Comparison of ENCODE assay signal across 7 cellular contexts in genomic region chr11:62909107-62909894, GRCh38. TPM values are rescaled to one million over a fixed set of nuclear protein-coding genes. Genes with fewer than 3 reads are reported as not detected.
DNase-seq lines count a peak whose midpoint lies in the region; ATAC-seq, FAIRE-seq and TF ChIP-seq lines count a peak whose summit lies in the region.

No MANE protein-coding gene starts in this region.

- TF ChIP-seq CTCF in LNCaP clone FGC (IDR thresholded peaks at IDR 0.05; ENCODE audit: control insufficient read depth, extremely low read depth, insufficient read depth) = peak; percentile 73
- TF ChIP-seq CTCF in ascending aorta (IDR thresholded peaks at IDR 0.05) = peak in 2 of 3 experiments; percentile 23 to 31
- peak; percentile 71 for TF ChIP-seq CTCF in hepatocyte (IDR thresholded peaks at IDR 0.05; ENCODE audit: poor library complexity)

- no peaks in the 10 kb centered on the region for H3K79me2 ChIP-seq in hepatocyte

- H3K27ac ChIP-seq in ascending aorta = peak overlapping the region in 1 of 2 donors; percentile 30
- no peak overlapping the region for H3K27ac ChIP-seq in hepatocyte
- peak overlapping the region in 1 of 2 donors; percentile 41 for H3K27ac ChIP-seq in small intestine (ENCODE audit: low read depth in 1 of 2, low read length in 1 of 2)

- DNase-seq in ELF-1 (ENCODE audit: low read depth, low spot score) = peak; percentile 99
- DNase-seq in LNCaP clone FGC (ENCODE audit: low read depth) = peak; percentile 100
- DNase-seq in ascending aorta (ENCODE audit: low spot score in 2 of 2) = peak in 1 of 2 donors; percentile 72
- peak; percentile 87 for DNase-seq in hepatocyte (ENCODE audit: low spot score)
- DNase-seq in small intestine = peak; percentile 77
- DNase-seq in cortex of kidney (lab: John Stamatoyannopoulos, UW) = no peak

- FAIRE-seq in small intestine (lab: Jason Lieb, UNC) = no peak

- peak overlapping the region; percentile 48 for H2AFZ ChIP-seq in hepatocyte

- no peaks in the 10 kb centered on the region for H3K36me3 ChIP-seq in ascending aorta
- H3K36me3 ChIP-seq in hepatocyte (replicated peaks; ENCODE audit: insufficient read depth, low read depth) = no peaks in the 10 kb centered on the region
- H3K36me3 ChIP-seq in small intestine (ENCODE audit: control insufficient read depth in 2 of 2, insufficient read depth in 2 of 2, low read length in 2 of 2) = no peaks in the 10 kb centered on the region

- no peak for ATAC-seq in HG03460 (IDR thresholded peaks at IDR 0.05; ENCODE audit: unreplicated experiment)

- 54% methylated on average over 24 of the region's 24 CpGs for WGBS in hepatocyte (ENCODE audit: low lambda C conversion rate, missing lambda C conversion rate)
- WGBS in small intestine, 3 donors = 55% methylated on average over 24 of the region's 24 CpGs

- H3K27me3 ChIP-seq in ascending aorta (no peaks in the 10 kb centered on the region), hepatocyte (no peaks in the 10 kb centered on the region), small intestine (ENCODE audit: control insufficient read depth in 2 of 2, insufficient read depth in 2 of 2, low read length in 2 of 2) (no peaks in the 10 kb centered on the region)

- H3K4me2 ChIP-seq in hepatocyte = peak overlapping the region; percentile 3

- intact Hi-C loops in ascending aorta (cut with DNase I) = no loop called here

- no peaks in the 10 kb centered on the region for H3K9me2 ChIP-seq in hepatocyte (replicated peaks; ENCODE audit: insufficient read depth)

- no peaks in the 10 kb centered on the region for H4K20me1 ChIP-seq in hepatocyte (ENCODE audit: insufficient read depth, poor library complexity, severe bottlenecking)

- H3K4me1 ChIP-seq in ascending aorta (peaks cover 0 to 6% of the 10 kb centered on the region in 2 donors), hepatocyte (ENCODE audit: insufficient read depth) (no peaks in the 10 kb centered on the region), small intestine (ENCODE audit: control insufficient read depth in 2 of 2, insufficient read depth in 1 of 2, low read depth in 1 of 2, low read length in 1 of 2) (no peaks in the 10 kb centered on the region)

- H3K9me3 ChIP-seq in ascending aorta = no peaks in the 10 kb centered on the region
- H3K9me3 ChIP-seq in hepatocyte (ENCODE audit: low read depth) = no peaks in the 10 kb centered on the region
- H3K9me3 ChIP-seq in small intestine (ENCODE audit: control insufficient read depth, low read depth) = no peaks in the 10 kb centered on the region

- H3K4me3 ChIP-seq in LNCaP clone FGC (ENCODE audit: low read depth, low read length) = peak overlapping the region; percentile 42
- H3K4me3 ChIP-seq in ascending aorta = no peak overlapping the region
- H3K4me3 ChIP-seq in hepatocyte = no peak overlapping the region
- H3K4me3 ChIP-seq in small intestine (ENCODE audit: low read depth in 1 of 2, low read length in 2 of 2) = no peak overlapping the region

RNA-seq across cellular contexts. Expression of gene CHRM1, which starts 11.9 kb away (rescaled TPM):
- total RNA-seq in ascending aorta = not detected
- total RNA-seq in hepatocyte = not detected in 2 replicates
- not detected in 2 replicates for polyA plus RNA-seq in hepatocyte
- polyA plus RNA-seq in small intestine = 1 to 10 TPM in 1 of 3 donors, not detected in 2; 1.1 TPM

RNA-seq across cellular contexts. Expression of gene SLC3A2, which starts 28.6 kb away (rescaled TPM):
- total RNA-seq in ascending aorta (143 TPM), hepatocyte (335 and 573 TPM in 2 replicates)
- polyA plus RNA-seq in hepatocyte (456 and 476 TPM in 2 replicates), small intestine (100 to 1,000 TPM; 124 to 200 (median 176) TPM)
